In genomic region chr5:1325191-1325741, GRCh38 we compare ENCODE assay signal across 1 cellular context.
TF ChIP-seq lines count a peak whose summit lies in the region.

No MANE protein-coding gene starts in this region.

TF ChIP-seq in IMR-90, 13 proteins besides CTCF, POLR2A, EP300 and RAD21:
- TF ChIP-seq ELK1 (IDR thresholded peaks at IDR 0.05; ENCODE audit: borderline replicate concordance, low read depth, low read length), result no peak
- no peak for TF ChIP-seq FOS (IDR thresholded peaks at IDR 0.05; ENCODE audit: low read depth, low read length)
- TF ChIP-seq CHD1 (IDR thresholded peaks at IDR 0.05; ENCODE audit: low read depth, low read length), result no peak
- TF ChIP-seq USF2 (IDR thresholded peaks at IDR 0.05; ENCODE audit: low read depth, low read length), result no peak
- no peak for TF ChIP-seq SMC3 (IDR thresholded peaks at IDR 0.05; ENCODE audit: low read depth, low read length)
- TF ChIP-seq BHLHE40 (IDR thresholded peaks at IDR 0.05; ENCODE audit: low read depth, low read length), result no peak
- no peak for TF ChIP-seq MXI1 (IDR thresholded peaks at IDR 0.05; ENCODE audit: borderline replicate concordance, low read depth, low read length)
- TF ChIP-seq CEBPB (IDR thresholded peaks at IDR 0.05; ENCODE audit: low read depth, low read length), result no peak
- no peak for TF ChIP-seq RFX5 (IDR thresholded peaks at IDR 0.05; ENCODE audit: low read depth, low read length)
